In the genomic region with DNA sequence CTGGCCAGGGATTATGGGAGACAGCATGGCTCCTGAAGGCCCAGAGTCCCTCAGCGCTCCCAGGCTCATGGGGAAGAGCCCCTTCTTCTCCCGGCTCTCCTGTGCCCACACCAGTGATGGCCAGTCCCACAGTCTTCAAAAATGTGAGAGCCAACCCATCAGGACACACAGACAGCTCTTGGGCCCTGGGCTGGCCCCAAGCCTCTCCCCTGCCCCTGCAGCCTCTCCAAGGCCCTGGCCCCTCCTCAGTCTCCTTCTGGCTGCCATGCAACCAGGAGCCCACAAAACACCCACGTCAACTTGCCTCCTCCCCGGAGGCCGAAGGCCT, we compare ENCODE assay signal across 18 cellular contexts. TPM values are rescaled to one million over a fixed set of nuclear protein-coding genes. Genes with fewer than 3 reads are reported as not detected.
DNase-seq lines count a peak whose midpoint lies in the region; ATAC-seq lines count a peak whose summit lies in the region.
"Had no signal": no experiment of that assay in that cellular context is flagged by ENCODE, and none has a peak within 500 bp of the region (broad histone marks: within the 10 kb centered on the region; RNA-seq: fewer than 3 reads in every experiment).

No MANE protein-coding gene starts in this region.

- H3K9me3 Mint-ChIP-seq in stimulated activated memory B cell treated with anti-CD40 and anti-IgM and Interleukin-4, amounts not matched to agents 10 μg/mL and 1 μg/mL and 100 μg/mL, for 72 hours = no peaks in the 10 kb centered on the region
- H3K9me3 Mint-ChIP-seq in activated naive CD8-positive, alpha-beta T cell treated with anti-CD3 and anti-CD28 coated beads for 36 hours = no peaks in the 10 kb centered on the region
- H3K9me3 Mint-ChIP-seq: CD4-positive, alpha-beta T cell; T-helper 2 cell treated with Interferon-gamma antibody and Interleukin-4, amounts not matched to agents 5 μg/mL and 100 μg/mL, for 36 hours had no signal

- peak overlapping the region; percentile 8 for H3K27ac Mint-ChIP-seq in stimulated activated memory B cell treated with anti-CD40 and anti-IgM and Interleukin-4, amounts not matched to agents 10 μg/mL and 1 μg/mL and 100 μg/mL, for 72 hours
- no peak overlapping the region for H3K27ac Mint-ChIP-seq in activated naive CD8-positive, alpha-beta T cell treated with anti-CD3 and anti-CD28 coated beads for 36 hours
- H3K27ac Mint-ChIP-seq: activated CD4-positive, alpha-beta T cell treated with anti-CD3 and anti-CD28 coated beads for 36 hours; CD4-positive, alpha-beta T cell; T-helper 2 cell treated with Interferon-gamma antibody and Interleukin-4, amounts not matched to agents 5 μg/mL and 100 μg/mL, for 36 hours had no signal

- H3K27me3 Mint-ChIP-seq in stimulated activated memory B cell treated with anti-CD40 and anti-IgM and Interleukin-4, amounts not matched to agents 10 μg/mL and 1 μg/mL and 100 μg/mL, for 72 hours = peaks cover 10% of the 10 kb centered on the region
- H3K27me3 Mint-ChIP-seq in activated naive CD8-positive, alpha-beta T cell treated with anti-CD3 and anti-CD28 coated beads for 36 hours = peaks cover 18% of the 10 kb centered on the region

- no CpG with 5 or more reads among the region's 5 CpGs for WGBS in mesendoderm (ENCODE audit: extremely low coverage, insufficient coverage, low lambda C conversion rate)

- H4K8ac ChIP-seq in mesendoderm (ENCODE audit: low read depth, low read length) = no peak overlapping the region

- H3K9ac ChIP-seq in mesendoderm (ENCODE audit: low read length) = no peak overlapping the region

- no peak overlapping the region for H2AK5ac ChIP-seq in mesendoderm (ENCODE audit: low read length)

- no peak overlapping the region for H3K4me2 ChIP-seq in mesendoderm (ENCODE audit: low read length)

- H3K4me3 ChIP-seq in H7 (ENCODE audit: insufficient read depth, low read depth, low read length) = no peak overlapping the region
- no peak overlapping the region for H3K4me3 ChIP-seq in SJSA1
- H3K4me3 ChIP-seq in mesendoderm (ENCODE audit: low read length) = no peak overlapping the region
- H3K4me3 ChIP-seq: gastroesophageal sphincter, HAP-1, upper lobe of left lung had no signal

- no peak overlapping the region for H3K23ac ChIP-seq in mesendoderm (ENCODE audit: low read length)

- H3K27me3 ChIP-seq in H7 (ENCODE audit: control insufficient read depth, insufficient read depth, low read length) (peaks cover 9% of the 10 kb centered on the region), SJSA1 (replicated peaks) (no peaks in the 10 kb centered on the region), mesendoderm (ENCODE audit: insufficient read depth, low read length, poor library complexity) (no peaks in the 10 kb centered on the region)
- H3K27me3 ChIP-seq: upper lobe of left lung had no signal

- no peak overlapping the region for H2BK5ac ChIP-seq in mesendoderm (ENCODE audit: low read length)

- H3K9me3 ChIP-seq in SJSA1 (replicated peaks) = no peaks in the 10 kb centered on the region
- H3K9me3 ChIP-seq: gastroesophageal sphincter, HAP-1, upper lobe of left lung had no signal

- H2BK120ac ChIP-seq in mesendoderm (ENCODE audit: low read depth, low read length) = no peak overlapping the region

- H4K5ac ChIP-seq in mesendoderm (ENCODE audit: low read length) = no peak overlapping the region

- no peak overlapping the region for H2BK15ac ChIP-seq in mesendoderm (replicated peaks; ENCODE audit: low read depth)

- no peaks in the 10 kb centered on the region for H3K79me2 ChIP-seq in mesendoderm (ENCODE audit: control insufficient read depth, insufficient read depth, low read length)

- no peaks in the 10 kb centered on the region for H3K36me3 Mint-ChIP-seq in stimulated activated memory B cell treated with anti-CD40 and anti-IgM and Interleukin-4, amounts not matched to agents 10 μg/mL and 1 μg/mL and 100 μg/mL, for 72 hours
- no peaks in the 10 kb centered on the region for H3K36me3 Mint-ChIP-seq in activated naive CD8-positive, alpha-beta T cell treated with anti-CD3 and anti-CD28 coated beads for 36 hours

- H3K56ac ChIP-seq in mesendoderm (ENCODE audit: low read length) = peak overlapping the region; percentile 12

- no peak overlapping the region for H3K4ac ChIP-seq in mesendoderm (ENCODE audit: low read depth, low read length)

- no peaks in the 10 kb centered on the region for H3K79me1 ChIP-seq in mesendoderm (ENCODE audit: low read length)

- H3K27ac ChIP-seq in SJSA1 (peak overlapping the region; percentile 73), mesendoderm (ENCODE audit: low read depth, low read length) (no peak overlapping the region)
- H3K27ac ChIP-seq: gastroesophageal sphincter, upper lobe of left lung had no signal

- DNase-seq in H7 = peak; percentile 60
- DNase-seq in SJSA1 (ENCODE audit: low read depth in 1 of 2, low spot score in 2 of 2) = no peak
- peak; percentile 18 for DNase-seq in mesendoderm
- no peak for DNase-seq in NCI-H2081 (lab: John Stamatoyannopoulos, UW)
- no peak for DNase-seq in NCI-H510A treated with DMSO at 0.1 percent for 48 hours (lab: John Stamatoyannopoulos, UW)
- DNase-seq in activated naive CD8-positive, alpha-beta T cell treated with anti-CD3 and anti-CD28 coated beads for 36 hours = no peak
- DNase-seq: activated CD4-positive, alpha-beta T cell treated with anti-CD3 and anti-CD28 coated beads for 36 hours; activated effector memory CD4-positive, alpha-beta T cell treated with Interleukin-2 at 50 U/mL for 16 hours; CD4-positive, alpha-beta T cell; central memory CD4-positive, alpha-beta T cell; hippocampal formation; NCI-H1436 treated with DMSO at 0.1 percent for 48 hours; small intestine; upper lobe of left lung had no signal

- H3K4me3 Mint-ChIP-seq in stimulated activated memory B cell treated with anti-CD40 and anti-IgM and Interleukin-4, amounts not matched to agents 10 μg/mL and 1 μg/mL and 100 μg/mL, for 72 hours = no peak overlapping the region
- no peak overlapping the region for H3K4me3 Mint-ChIP-seq in activated naive CD8-positive, alpha-beta T cell treated with anti-CD3 and anti-CD28 coated beads for 36 hours
- H3K4me3 Mint-ChIP-seq: activated CD4-positive, alpha-beta T cell treated with anti-CD3 and anti-CD28 coated beads for 36 hours; CD4-positive, alpha-beta T cell; T-helper 2 cell treated with Interferon-gamma antibody and Interleukin-4, amounts not matched to agents 5 μg/mL and 100 μg/mL, for 36 hours had no signal

- H3K36me3 ChIP-seq in H7 (replicated peaks; ENCODE audit: control insufficient read depth, insufficient read depth, low read length) = no peaks in the 10 kb centered on the region
- no peaks in the 10 kb centered on the region for H3K36me3 ChIP-seq in SJSA1
- no peaks in the 10 kb centered on the region for H3K36me3 ChIP-seq in mesendoderm (ENCODE audit: control insufficient read depth, insufficient read depth, low read length)
- H3K36me3 ChIP-seq: gastroesophageal sphincter, HAP-1, upper lobe of left lung had no signal

- H3K4me1 ChIP-seq in SJSA1 (replicated peaks) (peaks cover 31% of the 10 kb centered on the region), mesendoderm (ENCODE audit: control insufficient read depth, low read depth, low read length) (peaks cover 27% of the 10 kb centered on the region)
- H3K4me1 ChIP-seq: HAP-1 had no signal

- peaks cover 22% of the 10 kb centered on the region for H3K4me1 Mint-ChIP-seq in stimulated activated memory B cell treated with anti-CD40 and anti-IgM and Interleukin-4, amounts not matched to agents 10 μg/mL and 1 μg/mL and 100 μg/mL, for 72 hours
- no peaks in the 10 kb centered on the region for H3K4me1 Mint-ChIP-seq in activated naive CD8-positive, alpha-beta T cell treated with anti-CD3 and anti-CD28 coated beads for 36 hours
- H3K4me1 Mint-ChIP-seq: activated CD4-positive, alpha-beta T cell treated with anti-CD3 and anti-CD28 coated beads for 36 hours had no signal

- ATAC-seq in stimulated activated memory B cell treated with anti-CD40 and anti-IgM and Interleukin-4, amounts not matched to agents 10 μg/mL and 1 μg/mL and 100 μg/mL, for 72 hours = no peak
- ATAC-seq: activated CD4-positive, alpha-beta T cell treated with anti-CD3 and anti-CD28 coated beads for 36 hours had no signal

- H3K18ac ChIP-seq in mesendoderm (ENCODE audit: low read length) = peak overlapping the region; percentile 4

RNA-seq across cellular contexts. Expression of gene FOXP4, which starts 58.2 kb away (rescaled TPM):
- total RNA-seq in H7 (2014; rRNA removed; shearing (Covaris generic)) = 10.7 and 11.5 TPM in 2 replicates
- 3.9 and 5.1 TPM in 2 replicates for total RNA-seq in SJSA1 (2014; rRNA removed; shearing (Covaris generic))
- polyA plus RNA-seq in mesendoderm (2013, experiment 1 of 2) = 9.2 TPM
- 8.4 TPM for polyA plus RNA-seq in mesendoderm (2013, experiment 2 of 2)
- total RNA-seq in activated naive CD8-positive, alpha-beta T cell treated with anti-CD3 and anti-CD28 coated beads for 36 hours = 10 to 100 TPM; 11.1 to 11.3 TPM

Comparison
In these comparisons a context has a peak if more than half of its experiments do, and no peak if none do; other contexts are left out.
1. DNase-seq: peak in H7 (single experiment) and mesendoderm (single experiment); none in SJSA1 (0 of 2), NCI-H2081 (0 of 2), NCI-H510A treated with DMSO at 0.1 percent for 48 hours (single experiment) and activated naive CD8-positive, alpha-beta T cell treated with anti-CD3 and anti-CD28 coated beads for 36 hours (single experiment).